In the genomic region with DNA sequence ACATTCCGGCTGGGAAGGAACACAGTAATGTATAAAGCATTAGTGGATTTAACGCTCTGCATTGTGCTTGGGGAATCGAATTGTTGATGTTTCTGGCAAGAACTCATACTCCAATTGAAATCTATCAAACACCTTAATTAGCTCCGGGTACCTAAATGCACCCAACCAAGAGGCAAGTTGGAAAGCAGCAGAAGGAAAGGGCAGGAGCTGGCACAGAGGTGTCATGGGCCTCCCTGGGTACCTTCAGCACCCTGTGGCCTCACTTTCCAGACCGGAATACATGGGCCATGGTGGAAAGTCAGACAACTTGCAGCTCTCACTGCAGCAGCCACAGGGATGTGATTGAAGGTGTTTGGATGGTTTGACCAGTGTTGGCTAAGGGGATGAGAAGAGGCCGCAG, we compare ENCODE assay signal across 7 cellular contexts. TPM values are rescaled to one million over a fixed set of nuclear protein-coding genes. Genes with fewer than 3 reads are reported as not detected.
"Had no signal": no experiment of that assay in that cellular context is flagged by ENCODE, and none has a peak within 500 bp of the region (broad histone marks: within the 10 kb centered on the region; RNA-seq: fewer than 3 reads in every experiment).

No MANE protein-coding gene starts in this region.

- H3K4me3 Mint-ChIP-seq: GM23338, H9 had no signal

- H3K27ac Mint-ChIP-seq: GM23338, H9 had no signal

- H3K4me3 ChIP-seq: GM23338 had no signal

- ATAC-seq: GM23338 had no signal

- DNase-seq: H9, HCEC 1CT, IMR-90 had no signal

- H3K9me3 Mint-ChIP-seq: GM23338, H9 had no signal

- FAIRE-seq: H1, H54, HTR-8/SVneo had no signal

RNA-seq across cellular contexts. Expression of gene BCL11B, which starts 6.8 kb away (rescaled TPM):
- polyA plus RNA-seq: IMR-90 had no signal
